ENCODE assay signal across 9 cellular contexts in genomic region chr6:3766219-3766618, GRCh38. TPM values are rescaled to one million over a fixed set of nuclear protein-coding genes. Genes with fewer than 3 reads are reported as not detected.
DNase-seq lines count a peak whose midpoint lies in the region; ATAC-seq and TF ChIP-seq lines count a peak whose summit lies in the region.
"Had no signal": no experiment of that assay in that cellular context is flagged by ENCODE, and none has a peak within 500 bp of the region (broad histone marks: within the 10 kb centered on the region; RNA-seq: fewer than 3 reads in every experiment).

No MANE protein-coding gene starts in this region.

- H3K27me3 ChIP-seq in SJSA1 (replicated peaks), result no peaks in the 10 kb centered on the region
- no peaks in the 10 kb centered on the region for H3K27me3 ChIP-seq in tibial artery
- no peaks in the 10 kb centered on the region for H3K27me3 ChIP-seq in dorsolateral prefrontal cortex

- H3K4me3 ChIP-seq in SJSA1 (no peak overlapping the region), foreskin fibroblast (ENCODE audit: low read depth in 1 of 2, low read length in 2 of 2) (no peak overlapping the region), tibial artery (no peak overlapping the region), dorsolateral prefrontal cortex (no peak overlapping the region)

- no peak overlapping the region for H3K27ac ChIP-seq in SJSA1
- H3K27ac ChIP-seq in tibial artery, result peak overlapping the region; percentile 66 to 68
- no peak overlapping the region for H3K27ac ChIP-seq in dorsolateral prefrontal cortex

- intact Hi-C loops in tibial artery (cut with DNase I; ENCODE audit: low total_unique reads) (no loop called here), dorsolateral prefrontal cortex (cut with DNase I) (no loop called here)

- H3K4me1 ChIP-seq in SJSA1 (replicated peaks), result peaks cover 21% of the 10 kb centered on the region
- peaks cover 0 to 31% (median 6%) of the 10 kb centered on the region in 4 donors for H3K4me1 ChIP-seq in tibial artery

- H3K36me3 ChIP-seq in SJSA1 (no peaks in the 10 kb centered on the region), tibial artery (no peaks in the 10 kb centered on the region)

- peak; percentile 64 for DNase-seq in H4 (ENCODE audit: low spot score)
- DNase-seq in SJSA1 (ENCODE audit: low read depth in 1 of 2, low spot score in 2 of 2), result peak; percentile 55 to 74
- DNase-seq in foreskin fibroblast, result peak; percentile 85 to 92
- DNase-seq in tibial artery, result no peak
- no peak for DNase-seq in stimulated activated CD4-positive, alpha-beta T cell treated with anti-CD3 and anti-CD28 coated beads, Interleukin-4, amount 100 ng/mL, for 24 hours
- no peak for DNase-seq in dorsolateral prefrontal cortex
- DNase-seq: NCI-H748 treated with DMSO at 0.1 percent for 48 hours; stimulated activated CD4-positive, alpha-beta T cell treated with anti-CD3 and anti-CD28 coated beads, Interleukin-4, amount 100 ng/mL, for 4 hours had no signal

- no peaks in the 10 kb centered on the region for H3K9me3 ChIP-seq in SJSA1 (replicated peaks)
- H3K9me3 ChIP-seq in tibial artery, result no peaks in the 10 kb centered on the region

- ATAC-seq in HG02571 (IDR thresholded peaks at IDR 0.05; ENCODE audit: unreplicated experiment), result no peak

- TF ChIP-seq CTCF in foreskin fibroblast (IDR thresholded peaks at IDR 0.05; ENCODE audit: low read depth, low read length) (no peak), tibial artery (IDR thresholded peaks at IDR 0.05) (no peak), dorsolateral prefrontal cortex (IDR thresholded peaks at IDR 0.05 in 54 of 56, conservative IDR thresholded peaks at IDR 0.05 in 2 of 56; ENCODE audit: low read depth in 1 of 56, partially characterized antibody in 56 of 56) (no peak)

RNA-seq across cellular contexts. Expression of gene PXDC1, which starts 14.7 kb away (rescaled TPM):
- 13.7 and 21.3 TPM in 2 replicates for total RNA-seq in H4 (2014; rRNA removed; shearing (Covaris generic))
- total RNA-seq in SJSA1 (2014; rRNA removed; shearing (Covaris generic)), result 72.5 and 96.4 TPM in 2 replicates
- 10 to 100 TPM in 115 of 120 experiments, 1 to 10 TPM in 5; 8.4 to 47.3 (median 17.5) TPM for total RNA-seq in dorsolateral prefrontal cortex

Comparison
In these comparisons a context has a peak if more than half of its experiments do, and no peak if none do; other contexts are left out.
1. DNase-seq: peak in H4 (single experiment), SJSA1 (2 of 2) and foreskin fibroblast (2 of 2); none in tibial artery (0 of 2), stimulated activated CD4-positive, alpha-beta T cell treated with anti-CD3 and anti-CD28 coated beads, Interleukin-4, amount 100 ng/mL, for 24 hours (single experiment) and dorsolateral prefrontal cortex (0 of 10).
2. H3K27ac ChIP-seq: peak in tibial artery (2 of 2); none in SJSA1 (single experiment) and dorsolateral prefrontal cortex (0 of 59).